21 cellular contexts compared by ENCODE assay signal in genomic region chr10:70935125-70935625, GRCh38. TPM values are rescaled to one million over a fixed set of nuclear protein-coding genes. Genes with fewer than 3 reads are reported as not detected.
A peak's percentile ranks its signal among the peaks of the same experiment; 100 is the strongest.
DNase-seq lines count a peak whose midpoint lies in the region; ATAC-seq, FAIRE-seq and TF ChIP-seq lines count a peak whose summit lies in the region.
"Had no signal": no experiment of that assay in that cellular context is flagged by ENCODE, and none has a peak within 500 bp of the region (broad histone marks: within the 10 kb centered on the region; RNA-seq: fewer than 3 reads in every experiment).

No MANE protein-coding gene starts in this region.

- H3K4ac ChIP-seq in neuronal stem cell (ENCODE audit: low read length), result no peak overlapping the region

- peak; percentile 22 for DNase-seq in Right ventricle myocardium superior
- DNase-seq in Right ventricle myocardium inferior (ENCODE audit: missing footprints), result no peak
- DNase-seq in bronchial epithelial cell (ENCODE audit: low read depth), result no peak
- DNase-seq in neuronal stem cell (ENCODE audit: low spot score), result no peak
- no peak for DNase-seq in left colon
- no peak for DNase-seq in NCI-H1105 treated with DMSO at 0.1 percent for 48 hours (lab: John Stamatoyannopoulos, UW)
- DNase-seq: 8988T; CD4-positive, CD25-positive, alpha-beta regulatory T cell; CD8-positive, alpha-beta memory T cell; COR-L47; DMS 273 treated with DMSO at 0.1 percent for 48 hours; DMS53; DND-41; EL had no signal

- H2AFZ ChIP-seq in neuronal stem cell (ENCODE audit: low read length), result no peak overlapping the region

- H2BK15ac ChIP-seq in neuronal stem cell (ENCODE audit: low read length), result peak overlapping the region; percentile 17

- H3K18ac ChIP-seq in neuronal stem cell (ENCODE audit: low read length), result no peak overlapping the region

- peaks cover 2% of the 10 kb centered on the region for H3K79me1 ChIP-seq in neuronal stem cell (ENCODE audit: low read depth, low read length)

- H2BK5ac ChIP-seq in neuronal stem cell (ENCODE audit: low read length), result no peak overlapping the region

- H2BK120ac ChIP-seq in neuronal stem cell (ENCODE audit: low read depth, low read length), result no peak overlapping the region

- peak overlapping the region; percentile 25 for H3K23ac ChIP-seq in neuronal stem cell (ENCODE audit: low read depth, low read length, poor library complexity)

- peak overlapping the region; percentile 30 for H2AK5ac ChIP-seq in neuronal stem cell (ENCODE audit: low read depth, low read length)

- H3K27ac ChIP-seq in neuronal stem cell (replicated peaks; ENCODE audit: low read length), result no peak overlapping the region

- peaks cover 0 to 6% of the 10 kb centered on the region in 2 donors for H3K4me1 ChIP-seq in neuronal stem cell (ENCODE audit: control insufficient read depth in 2 of 2, insufficient read depth in 1 of 2, low read depth in 1 of 2, low read length in 2 of 2)
- H3K4me1 ChIP-seq: HAP-1 had no signal

- peak; percentile 77 for FAIRE-seq in bronchial epithelial cell (lab: Jason Lieb, UNC)
- FAIRE-seq: G401.6, GM12891, GM19239, HepG2, HTR-8/SVneo had no signal

- peak overlapping the region; percentile 10 for H2BK12ac ChIP-seq in neuronal stem cell (ENCODE audit: low read length)

- H3K4me2 ChIP-seq in neuronal stem cell (ENCODE audit: insufficient read depth, low read length, poor library complexity, severe bottlenecking), result no peak overlapping the region

- ATAC-seq in Right ventricle myocardium superior (ENCODE audit: poor library complexity) (no peak), Right ventricle myocardium inferior (no peak), left colon (no peak), HG03159 (IDR thresholded peaks at IDR 0.05; ENCODE audit: unreplicated experiment) (no peak)
- ATAC-seq: HepG2 had no signal

- intact Hi-C loops in Right ventricle myocardium superior (cut with DNase I) (no loop called here), Right ventricle myocardium inferior (cut with DNase I) (no loop called here), left colon (cut with DNase I, micrococcal nuclease) (no loop called here)

- WGBS in neuronal stem cell (ENCODE audit: extremely low coverage in 2 of 2, insufficient read length in 2 of 2, insufficient replicate concordance in 1 of 2), 2 donors, result 100% methylated on average over 1 of the region's 11 CpGs; no CpG with 5 or more reads in 1 of the 2 donors

- H4K8ac ChIP-seq in neuronal stem cell (ENCODE audit: low read depth, low read length), result no peak overlapping the region

- TF ChIP-seq CTCF in bronchial epithelial cell (IDR thresholded peaks at IDR 0.05; ENCODE audit: insufficient read depth, low read length, severe bottlenecking), result no peak

- H3K36me3 ChIP-seq in bronchial epithelial cell (ENCODE audit: control insufficient read depth, insufficient read depth, low read length), result no peaks in the 10 kb centered on the region
- no peaks in the 10 kb centered on the region for H3K36me3 ChIP-seq in neuronal stem cell (replicated peaks in 1 of 2; ENCODE audit: control insufficient read depth in 2 of 2, insufficient read depth in 2 of 2, low read length in 2 of 2)
- H3K36me3 ChIP-seq: HAP-1 had no signal

- no peak overlapping the region for H3K9ac ChIP-seq in neuronal stem cell (ENCODE audit: low read depth, low read length, poor library complexity)

- no peak overlapping the region for H4K91ac ChIP-seq in neuronal stem cell (ENCODE audit: low read depth, low read length, poor library complexity)

- no peaks in the 10 kb centered on the region for H3K9me3 ChIP-seq in neuronal stem cell (replicated peaks in 1 of 2; ENCODE audit: control insufficient read depth in 2 of 2, insufficient read depth in 1 of 2, low read depth in 1 of 2, low read length in 2 of 2)
- H3K9me3 ChIP-seq: HAP-1 had no signal

- H3K14ac ChIP-seq in neuronal stem cell (ENCODE audit: low read length), result peak overlapping the region; percentile 27

- H3K27me3 ChIP-seq in bronchial epithelial cell (ENCODE audit: control insufficient read depth, insufficient read depth, low read length) (peaks cover 5% of the 10 kb centered on the region), neuronal stem cell (ENCODE audit: control insufficient read depth in 3 of 3, insufficient read depth in 3 of 3, low read depth in 1 of 3, low read length in 3 of 3) (peaks cover 0 to 67% (median 2%) of the 10 kb centered on the region in 3 experiments)

- H3K4me3 ChIP-seq in bronchial epithelial cell (ENCODE audit: low read depth, low read length), result no peak overlapping the region
- H3K4me3 ChIP-seq in neuronal stem cell (ENCODE audit: low read length in 2 of 2), result no peak overlapping the region
- H3K4me3 ChIP-seq: HAP-1 had no signal

RNA-seq across cellular contexts. Expression of gene PCBD1, which starts 46.8 kb away (rescaled TPM):
- total RNA-seq in Right ventricle myocardium superior, result 142 TPM
- 155 TPM for total RNA-seq in Right ventricle myocardium inferior
- total RNA-seq in bronchial epithelial cell, result 16.1 and 31.7 TPM in 2 replicates
- 71.7 TPM for polyA plus RNA-seq in neuronal stem cell (2013, experiment 1 of 2)
- polyA plus RNA-seq in neuronal stem cell (2013, experiment 2 of 2), result 72.0 TPM
- total RNA-seq in left colon, result 10 to 100 TPM; 67.6 to 78.2 TPM
